7 cellular contexts compared by ENCODE assay signal in genomic region chr19:49497790-49498106, GRCh38. TPM values are rescaled to one million over a fixed set of nuclear protein-coding genes. Genes with fewer than 3 reads are reported as not detected.
DNase-seq lines count a peak whose midpoint lies in the region; ATAC-seq and TF ChIP-seq lines count a peak whose summit lies in the region.

No MANE protein-coding gene starts in this region.

- H3K36me3 ChIP-seq in HUES6 (ENCODE audit: control insufficient read depth, insufficient read depth, low read length) (peaks cover 41% of the 10 kb centered on the region), hepatocyte (replicated peaks; ENCODE audit: insufficient read depth, low read depth) (no peaks in the 10 kb centered on the region)

- H3K9me3 ChIP-seq in HUES6 (ENCODE audit: control insufficient read depth, insufficient read depth, low read depth, low read length) (no peaks in the 10 kb centered on the region), hepatocyte (ENCODE audit: low read depth) (no peaks in the 10 kb centered on the region)

- peaks cover 79% of the 10 kb centered on the region for H3K4me1 Mint-ChIP-seq in stimulated activated naive CD8-positive, alpha-beta T cell treated with anti-CD3 and anti-CD28 coated beads, Interleukin-15, amount 100 ng/mL, for 72 hours

- ATAC-seq in stimulated activated naive CD8-positive, alpha-beta T cell treated with anti-CD3 and anti-CD28 coated beads, Interleukin-15, amount 100 ng/mL, for 72 hours, result no peak

- peak overlapping the region; percentile 94 for H3K4me2 ChIP-seq in hepatocyte

- no peak for TF ChIP-seq CTCF in hepatocyte (IDR thresholded peaks at IDR 0.05; ENCODE audit: poor library complexity)

- H3K4me3 ChIP-seq in HUES6 (ENCODE audit: low read depth, low read length) (peak overlapping the region; percentile 87), hepatocyte (peak overlapping the region; percentile 67)

- H3K79me2 ChIP-seq in hepatocyte, result peaks cover 26% of the 10 kb centered on the region

- peak; percentile 63 for DNase-seq in activated CD8-positive, alpha-beta memory T cell treated with anti-CD3 and anti-CD28 coated beads, Interleukin-2, amount 50 U/mL, for 48 hours
- DNase-seq in hepatocyte (ENCODE audit: low spot score) (peak; percentile 5), kidney tubule cell (ENCODE audit: low spot score) (no peak), NCI-H524 (lab: John Stamatoyannopoulos, UW) (no peak), NCI-H2107 treated with DMSO at 0.1 percent for 48 hours (lab: John Stamatoyannopoulos, UW; ENCODE audit: unreplicated experiment) (no peak)
- DNase-seq in stimulated activated naive CD8-positive, alpha-beta T cell treated with anti-CD3 and anti-CD28 coated beads, Interleukin-15, amount 100 ng/mL, for 72 hours, result no peak

- peak overlapping the region; percentile 93 for H3K9ac ChIP-seq in HUES6 (ENCODE audit: low read length)

- no peaks in the 10 kb centered on the region for H3K9me3 Mint-ChIP-seq in stimulated activated naive CD8-positive, alpha-beta T cell treated with anti-CD3 and anti-CD28 coated beads, Interleukin-15, amount 100 ng/mL, for 72 hours

- H3K27me3 ChIP-seq in HUES6 (ENCODE audit: control insufficient read depth, insufficient read depth, low read length) (no peaks in the 10 kb centered on the region), hepatocyte (no peaks in the 10 kb centered on the region)

- no peak overlapping the region for H3K27ac ChIP-seq in HUES6 (ENCODE audit: low read depth, low read length)
- H3K27ac ChIP-seq in hepatocyte, result no peak overlapping the region

- H3K4me3 Mint-ChIP-seq in stimulated activated naive CD8-positive, alpha-beta T cell treated with anti-CD3 and anti-CD28 coated beads, Interleukin-15, amount 100 ng/mL, for 72 hours, result peak overlapping the region; percentile 93 to 100

- H3K9me2 ChIP-seq in hepatocyte (replicated peaks; ENCODE audit: insufficient read depth), result no peaks in the 10 kb centered on the region

- H3K4me1 ChIP-seq in HUES6 (ENCODE audit: control insufficient read depth, insufficient read depth, low read length) (peaks cover 35% of the 10 kb centered on the region), hepatocyte (ENCODE audit: insufficient read depth) (peaks cover 18% of the 10 kb centered on the region)

- 94% methylated on average over 12 of the region's 12 CpGs for WGBS in hepatocyte (ENCODE audit: low lambda C conversion rate, missing lambda C conversion rate)

- no peak overlapping the region for H2AFZ ChIP-seq in hepatocyte

- peaks cover 21% of the 10 kb centered on the region for H4K20me1 ChIP-seq in hepatocyte (ENCODE audit: insufficient read depth, poor library complexity, severe bottlenecking)

- peak overlapping the region in 1 of 2 donors; percentile 100 for H3K27ac Mint-ChIP-seq in stimulated activated naive CD8-positive, alpha-beta T cell treated with anti-CD3 and anti-CD28 coated beads, Interleukin-15, amount 100 ng/mL, for 72 hours

- no peaks in the 10 kb centered on the region for H3K27me3 Mint-ChIP-seq in stimulated activated naive CD8-positive, alpha-beta T cell treated with anti-CD3 and anti-CD28 coated beads, Interleukin-15, amount 100 ng/mL, for 72 hours

RNA-seq across cellular contexts. Expression of gene RPS11, which starts 1.5 kb away (rescaled TPM):
- total RNA-seq in hepatocyte, result 3,532 and 3,955 TPM in 2 replicates
- 672 and 689 TPM in 2 replicates for polyA plus RNA-seq in hepatocyte

RNA-seq across cellular contexts. Expression of gene RPL13A, which starts 10.3 kb away (rescaled TPM):
- 1,997 and 2,349 TPM in 2 replicates for total RNA-seq in hepatocyte
- polyA plus RNA-seq in hepatocyte, result 904 and 953 TPM in 2 replicates

RNA-seq across cellular contexts. Expression of gene FCGRT, which starts 14.7 kb away (rescaled TPM):
- total RNA-seq in hepatocyte, result 313 and 321 TPM in 2 replicates
- polyA plus RNA-seq in hepatocyte, result 509 and 519 TPM in 2 replicates

RNA-seq across cellular contexts. Expression of gene FLT3LG, which starts 23.7 kb away (rescaled TPM):
- total RNA-seq in hepatocyte, result 0.24 and 1.3 TPM in 2 replicates
- polyA plus RNA-seq in hepatocyte, result 2.8 and 3.0 TPM in 2 replicates

RNA-seq across cellular contexts. Expression of gene RCN3, which starts 30.1 kb away (rescaled TPM):
- 20.5 and 25.8 TPM in 2 replicates for total RNA-seq in hepatocyte
- 81.4 and 85.4 TPM in 2 replicates for polyA plus RNA-seq in hepatocyte

Comparison
In these comparisons a context has a peak if more than half of its experiments do, and no peak if none do; other contexts are left out.
1. DNase-seq: peak in activated CD8-positive, alpha-beta memory T cell treated with anti-CD3 and anti-CD28 coated beads, Interleukin-2, amount 50 U/mL, for 48 hours (single experiment) and hepatocyte (single experiment); none in stimulated activated naive CD8-positive, alpha-beta T cell treated with anti-CD3 and anti-CD28 coated beads, Interleukin-15, amount 100 ng/mL, for 72 hours (0 of 2), kidney tubule cell (single experiment), NCI-H524 (0 of 2) and NCI-H2107 treated with DMSO at 0.1 percent for 48 hours (single experiment).